ENCODE assay signal across 1 cellular context in genomic region chr5:55591671-55592070, GRCh38.
TF ChIP-seq lines count a peak whose summit lies in the region.

No MANE protein-coding gene starts in this region.

TF ChIP-seq in IMR-90, 13 proteins besides CTCF, POLR2A, EP300 and RAD21:
- TF ChIP-seq ELK1 (IDR thresholded peaks at IDR 0.05; ENCODE audit: borderline replicate concordance, low read depth, low read length) (no peak), CHD1 (IDR thresholded peaks at IDR 0.05; ENCODE audit: low read depth, low read length) (no peak), SMC3 (IDR thresholded peaks at IDR 0.05; ENCODE audit: low read depth, low read length) (no peak), CEBPB (IDR thresholded peaks at IDR 0.05; ENCODE audit: low read depth, low read length) (no peak), RFX5 (IDR thresholded peaks at IDR 0.05; ENCODE audit: low read depth, low read length) (no peak), MAZ (IDR thresholded peaks at IDR 0.05; ENCODE audit: borderline replicate concordance, low read depth, low read length) (no peak), MAFK (IDR thresholded peaks at IDR 0.05; ENCODE audit: low read depth, low read length) (no peak), BHLHE40 (IDR thresholded peaks at IDR 0.05; ENCODE audit: low read depth, low read length) (no peak), USF2 (IDR thresholded peaks at IDR 0.05; ENCODE audit: low read depth, low read length) (no peak), RCOR1 (IDR thresholded peaks at IDR 0.05; ENCODE audit: insufficient replicate concordance, low read length) (no peak), NFE2L2 (IDR thresholded peaks at IDR 0.05; ENCODE audit: low read depth, low read length) (no peak), MXI1 (IDR thresholded peaks at IDR 0.05; ENCODE audit: borderline replicate concordance, low read depth, low read length) (no peak), FOS (IDR thresholded peaks at IDR 0.05; ENCODE audit: low read depth, low read length) (no peak)
